ENCODE assay signal across 28 cellular contexts in the genomic region with DNA sequence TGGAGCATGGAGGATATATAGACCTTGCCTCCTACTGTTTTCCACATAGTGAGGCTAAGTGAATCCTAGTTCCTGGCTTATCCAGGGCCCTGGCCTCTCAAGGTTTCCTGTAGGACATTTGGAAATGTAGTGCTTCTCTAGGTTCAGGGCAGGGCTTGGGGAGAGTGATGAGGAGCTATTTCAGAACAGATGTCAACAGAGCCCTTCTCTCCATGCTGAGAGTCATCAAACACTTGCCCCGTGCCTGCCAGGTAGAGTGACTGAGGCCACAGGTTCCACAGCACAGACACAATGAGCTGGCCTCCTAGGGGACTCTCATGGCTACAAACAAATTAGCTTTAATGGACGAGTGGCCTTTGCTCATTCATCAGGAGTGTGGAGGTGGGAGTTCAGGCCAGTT.
"Had no signal": no experiment of that assay in that cellular context is flagged by ENCODE, and none has a peak within 500 bp of the region (broad histone marks: within the 10 kb centered on the region; RNA-seq: fewer than 3 reads in every experiment).

No MANE protein-coding gene starts in this region.

- DNase-seq: activated CD4-positive, alpha-beta memory T cell treated with anti-CD3 and anti-CD28 coated beads for 36 hours; activated CD4-positive, alpha-beta T cell treated with anti-CD3 and anti-CD28 coated beads, Interleukin-2, amount 10 ng/mL, durations not matched to agents 24 days and 14 days; activated CD4-positive, CD25-positive, alpha-beta regulatory T cell treated with anti-CD3 and anti-CD28 coated beads, Interleukin-2, amount 50 U/mL, for 72 hours; activated CD8-positive, alpha-beta memory T cell treated with anti-CD3 and anti-CD28 coated beads, Interleukin-2, amount 50 U/mL, for 4 hours; activated effector memory CD4-positive, alpha-beta T cell treated with anti-CD3 and anti-CD28 coated beads, Interleukin-2, amount 50 U/mL, for 16 hours; activated naive CD4-positive, alpha-beta T cell treated with anti-CD3 and anti-CD28 coated beads for 36 hours; activated naive CD8-positive, alpha-beta T cell treated with anti-CD3 and anti-CD28 coated beads for 36 hours; activated T-cell treated with anti-CD3 and anti-CD28 coated beads, Interleukin-2, amount 50 U/mL, for 1 hour; adrenal gland; aorta; body of pancreas; dermis blood vessel endothelial cell; effector CD4-positive, alpha-beta T cell; esophagus squamous epithelium; foreskin melanocyte; left ventricle myocardium inferior; mesendoderm; natural killer cell; sigmoid colon; small intestine; stimulated activated CD4-positive, alpha-beta T cell treated with anti-CD3 and anti-CD28 coated beads, Interleukin-4, amount 100 ng/mL, for 24 hours; stimulated activated naive CD8-positive, alpha-beta T cell treated with anti-CD3 and anti-CD28 coated beads, Interleukin-15, amount 100 ng/mL, for 72 hours; substantia nigra; T1000; upper lobe of left lung had no signal

- H3K9me3 ChIP-seq: adrenal gland, body of pancreas, esophagus squamous epithelium, sigmoid colon, upper lobe of left lung, vagina had no signal

- ATAC-seq: body of pancreas; natural killer cell; stimulated activated effector memory CD8-positive, alpha-beta T cell treated with anti-CD3 and anti-CD28 coated beads, Interleukin-12 subunit alpha, Interleukin-12 subunit beta, amount 100 ng/mL, for 72 hours; stimulated activated naive CD8-positive, alpha-beta T cell treated with anti-CD3 and anti-CD28 coated beads, Interleukin-15, amount 100 ng/mL, for 72 hours had no signal

- H3K27ac ChIP-seq: adrenal gland, body of pancreas, esophagus squamous epithelium, left ventricle myocardium inferior, sigmoid colon, upper lobe of left lung, vagina had no signal

- H3K27me3 ChIP-seq: body of pancreas, esophagus squamous epithelium, sigmoid colon, upper lobe of left lung, vagina had no signal

- H3K36me3 ChIP-seq: adrenal gland, esophagus squamous epithelium, left ventricle myocardium inferior, upper lobe of left lung, vagina had no signal

- H3K4me3 ChIP-seq: adrenal gland, body of pancreas, esophagus squamous epithelium, left ventricle myocardium inferior, lung, sigmoid colon, upper lobe of left lung, vagina had no signal

- H3K4me1 ChIP-seq: adrenal gland, body of pancreas, esophagus squamous epithelium, left ventricle myocardium inferior, sigmoid colon, upper lobe of left lung, vagina had no signal
